ENCODE assay signal across 23 cellular contexts in the genomic region with DNA sequence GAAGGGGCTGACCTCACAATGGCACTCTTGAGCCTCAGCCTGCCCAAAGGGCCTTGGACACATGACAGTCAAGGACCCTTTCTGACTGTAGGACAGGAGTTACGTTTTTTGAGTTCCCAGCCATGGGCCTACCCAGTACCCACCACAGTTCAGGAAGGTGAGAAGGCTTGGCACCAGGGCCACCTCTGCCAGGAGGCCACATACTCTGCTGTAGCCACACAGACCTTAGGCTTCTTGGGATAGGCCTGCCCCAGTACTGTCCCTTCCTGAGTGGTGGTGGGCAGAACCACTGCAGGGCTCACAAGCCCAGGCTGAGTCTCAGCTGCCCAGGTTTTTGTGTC. TPM values are rescaled to one million over a fixed set of nuclear protein-coding genes. Genes with fewer than 3 reads are reported as not detected.
DNase-seq lines count a peak whose midpoint lies in the region; ATAC-seq and TF ChIP-seq lines count a peak whose summit lies in the region.
"Had no signal": no experiment of that assay in that cellular context is flagged by ENCODE, and none has a peak within 500 bp of the region (broad histone marks: within the 10 kb centered on the region; RNA-seq: fewer than 3 reads in every experiment).

No MANE protein-coding gene starts in this region.

- ATAC-seq in GM21723 (IDR thresholded peaks at IDR 0.05; ENCODE audit: unreplicated experiment): no peak
- ATAC-seq in stimulated activated naive CD8-positive, alpha-beta T cell treated with anti-CD3 and anti-CD28 coated beads, Interleukin-15, amount 100 ng/mL, for 72 hours: no peak
- ATAC-seq: A549; CD8-positive, alpha-beta T cell; HCT116 had no signal

- H3K27ac ChIP-seq in BLaER1 (no peak overlapping the region), RWPE1 (peak overlapping the region; percentile 98), spleen (no peak overlapping the region)
- H3K27ac ChIP-seq: PC-9, SJCRH30 had no signal

- H4K20me1 ChIP-seq in BLaER1: no peaks in the 10 kb centered on the region

- H3K9me3 Mint-ChIP-seq in stimulated activated naive CD8-positive, alpha-beta T cell treated with anti-CD3 and anti-CD28 coated beads, Interleukin-15, amount 100 ng/mL, for 72 hours: no peaks in the 10 kb centered on the region
- H3K9me3 Mint-ChIP-seq: CD8-positive, alpha-beta T cell had no signal

- peaks cover 17% of the 10 kb centered on the region; the same call in 1 of the 2 replicates for H3K4me1 ChIP-seq in BLaER1
- peaks cover 3 to 27% (median 12%) of the 10 kb centered on the region in 6 donors for H3K4me1 ChIP-seq in spleen

- peak overlapping the region; percentile 71; the same call in 1 of the 2 replicates for H3K4me2 ChIP-seq in BLaER1
- H3K4me2 ChIP-seq: A549, PC-9 had no signal

- peaks cover 39% of the 10 kb centered on the region for H3K4me1 Mint-ChIP-seq in stimulated activated naive CD8-positive, alpha-beta T cell treated with anti-CD3 and anti-CD28 coated beads, Interleukin-15, amount 100 ng/mL, for 72 hours

- H3K27ac Mint-ChIP-seq in stimulated activated naive CD8-positive, alpha-beta T cell treated with anti-CD3 and anti-CD28 coated beads, Interleukin-15, amount 100 ng/mL, for 72 hours: no peak overlapping the region
- H3K27ac Mint-ChIP-seq: CD8-positive, alpha-beta T cell had no signal

- H3K4me3 ChIP-seq in BLaER1: no peak overlapping the region
- no peak overlapping the region for H3K4me3 ChIP-seq in lower leg skin (ENCODE audit: low read depth, poor library complexity, severe bottlenecking)
- no peak overlapping the region for H3K4me3 ChIP-seq in spleen
- H3K4me3 ChIP-seq: A549, PC-9, SJCRH30 had no signal

- no peak overlapping the region for H3K9ac ChIP-seq in BLaER1

- WGBS in lower leg skin, 2 donors: 84 to 100% methylated on average over 1 of the region's 1 CpG
- 91 to 100% (median 94%) methylated on average over 1 of the region's 1 CpG; no CpG with 5 or more reads in 1 of the 5 donors for WGBS in spleen, 5 donors

- peaks cover 25% of the 10 kb centered on the region for H3K27me3 Mint-ChIP-seq in stimulated activated naive CD8-positive, alpha-beta T cell treated with anti-CD3 and anti-CD28 coated beads, Interleukin-15, amount 100 ng/mL, for 72 hours

- H3K9me3 ChIP-seq in BLaER1: no peaks in the 10 kb centered on the region
- no peaks in the 10 kb centered on the region for H3K9me3 ChIP-seq in spleen
- H3K9me3 ChIP-seq: A549, SJCRH30 had no signal

- H3K4me3 Mint-ChIP-seq in stimulated activated naive CD8-positive, alpha-beta T cell treated with anti-CD3 and anti-CD28 coated beads, Interleukin-15, amount 100 ng/mL, for 72 hours: no peak overlapping the region
- H3K4me3 Mint-ChIP-seq: CD8-positive, alpha-beta T cell had no signal

- CTCF ChIA-PET in RWPE1 (lab: Yijun Ruan, JAX): no interaction called here

- intact Hi-C loops in lower leg skin (cut with DNase I; ENCODE audit: low total_unique reads): no loop called here
- intact Hi-C loops in spleen (cut with DNase I; ENCODE audit: low total_unique reads): no loop called here

- TF ChIP-seq POLR2A in lower leg skin (IDR thresholded peaks at IDR 0.05) (no peak), spleen (IDR thresholded peaks at IDR 0.05) (no peak)

- H3K27me3 ChIP-seq in BLaER1 (0 out of 2 replicates have a peak, but pooled peaks cover 6% of the 10 kb centered on the region), spleen (replicated peaks in 1 of 7) (peaks cover 0 to 15% (median 0%) of the 10 kb centered on the region in 7 donors)
- H3K27me3 ChIP-seq: SJCRH30 had no signal

- POLR2A ChIA-PET in RWPE1 (lab: Yijun Ruan, JAX; ENCODE audit: low non-redundant PET): no interaction called here

- TF ChIP-seq CTCF in RWPE1 (conservative IDR thresholded peaks at IDR 0.05; ENCODE audit: low read depth) (no peak), lower leg skin (IDR thresholded peaks at IDR 0.05) (no peak), spleen (IDR thresholded peaks at IDR 0.05 in 8 of 11, conservative IDR thresholded peaks at IDR 0.05 in 3 of 11) (no peak)

- DNase-seq in RWPE1 (ENCODE audit: low spot score) (no peak), lower leg skin (ENCODE audit: low spot score in 2 of 2) (peak; percentile 7 to 79), spleen (peak; percentile 34), NCI-H774 (lab: John Stamatoyannopoulos, UW) (no peak), NCI-H510A treated with DMSO at 0.1 percent for 48 hours (lab: John Stamatoyannopoulos, UW) (no peak)
- DNase-seq in stimulated activated naive CD8-positive, alpha-beta T cell treated with anti-CD3 and anti-CD28 coated beads, Interleukin-15, amount 100 ng/mL, for 72 hours: no peak
- DNase-seq: Calu3, DMS53, GOT3, Kasumi-1, MM.1S, NCI-H1092 treated with DMSO at 0.1 percent for 48 hours, NCI-H146, NCI-H2081, NCI-H82, PC-9, SJCRH30 had no signal

- H3K36me3 ChIP-seq in BLaER1: no peaks in the 10 kb centered on the region
- H3K36me3 ChIP-seq in spleen: no peaks in the 10 kb centered on the region

RNA-seq across cellular contexts. Expression of a gene that starts 12.8 kb away (rescaled TPM):
- total RNA-seq in lower leg skin (100 to 1,000 TPM in 1 of 4 donors, 10 to 100 TPM in 3; 52.5 to 191 (median 85.9) TPM), spleen (10 to 100 TPM in 1 of 7 donors, 1 to 10 TPM in 6; 3.5 to 17.4 (median 9.0) TPM)
- 10 to 100 TPM in 1 of 3 donors, 1 to 10 TPM in 2; 7.5 to 16.9 (median 9.0) TPM for polyA plus RNA-seq in spleen
- total RNA-seq: CD8-positive, alpha-beta T cell; NCI-H460 had no signal

RNA-seq across cellular contexts. Expression of a gene that starts 23.9 kb away (rescaled TPM):
- total RNA-seq in lower leg skin (1 to 10 TPM in 3 of 4 donors, under 1 TPM in 1; 0.27 to 1.8 (median 1.8) TPM), spleen (10 to 100 TPM in 4 of 7 donors, 1 to 10 TPM in 3; 6.3 to 25.1 (median 11.5) TPM)
- polyA plus RNA-seq in spleen: 1 to 10 TPM in 2 of 3 donors, under 1 TPM in 1; 0.47 to 2.3 (median 1.7) TPM

RNA-seq across cellular contexts. Expression of a gene that starts 42.7 kb away (rescaled TPM):
- total RNA-seq in lower leg skin (10 to 100 TPM; 18.0 to 40.5 (median 26.7) TPM), spleen (10 to 100 TPM in 6 of 7 donors, 1 to 10 TPM in 1; 8.2 to 38.1 (median 15.6) TPM)
- 1 to 10 TPM; 2.7 to 4.8 (median 4.1) TPM for polyA plus RNA-seq in spleen
- total RNA-seq: CD8-positive, alpha-beta T cell had no signal

Comparison
In these comparisons a context has a peak if more than half of its experiments do, and no peak if none do; other contexts are left out.
1. DNase-seq: peak in lower leg skin (2 of 2) and spleen (single experiment); none in RWPE1 (single experiment), NCI-H774 (single experiment), stimulated activated naive CD8-positive, alpha-beta T cell treated with anti-CD3 and anti-CD28 coated beads, Interleukin-15, amount 100 ng/mL, for 72 hours (0 of 2) and NCI-H510A treated with DMSO at 0.1 percent for 48 hours (single experiment).